16 cellular contexts compared by ENCODE assay signal in the genomic region with DNA sequence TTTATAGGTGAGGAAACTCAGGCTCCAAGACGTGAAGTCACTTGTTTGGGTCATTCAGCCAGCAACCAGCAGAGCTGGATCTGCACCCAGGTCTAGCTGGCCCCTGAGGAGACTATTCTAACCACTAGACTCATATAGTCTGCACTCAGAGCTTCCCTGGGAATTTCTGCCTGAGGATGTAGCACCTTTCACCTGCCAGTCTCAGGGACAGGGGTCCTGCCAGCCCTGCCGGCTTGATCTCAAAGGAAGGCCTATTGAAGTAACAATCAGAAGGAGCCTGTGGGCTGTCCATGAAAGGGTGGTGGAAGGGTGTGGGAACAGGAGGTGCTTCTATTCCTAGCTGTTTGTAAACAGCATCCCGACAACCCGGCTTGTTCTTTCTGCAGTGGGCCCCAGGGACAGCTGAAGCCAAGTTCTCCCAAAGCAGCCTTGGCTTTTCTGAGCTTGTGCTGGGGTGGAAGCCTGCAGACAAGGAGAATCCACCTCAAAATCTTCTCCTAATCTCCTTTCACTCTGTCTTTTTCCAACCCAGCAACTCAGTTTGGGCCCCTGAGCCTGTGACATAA. TPM values are rescaled to one million over a fixed set of nuclear protein-coding genes. Genes with fewer than 3 reads are reported as not detected.
DNase-seq lines count a peak whose midpoint lies in the region; ATAC-seq and TF ChIP-seq lines count a peak whose summit lies in the region.
"Had no signal": no experiment of that assay in that cellular context is flagged by ENCODE, and none has a peak within 500 bp of the region (broad histone marks: within the 10 kb centered on the region; RNA-seq: fewer than 3 reads in every experiment).

No MANE protein-coding gene starts in this region.

- no peak overlapping the region for H3T11ph ChIP-seq in H9 (ENCODE audit: low read length)

- intact Hi-C loops in colonic mucosa (cut with DNase I) (no loop called here), left lung (cut with DNase I) (no loop called here), gastrocnemius medialis (cut with DNase I; ENCODE audit: low total_unique reads) (no loop called here)

- H2BK120ac ChIP-seq in H9 (ENCODE audit: low read depth, low read length, poor library complexity, severe bottlenecking), result no peak overlapping the region

- H3K4ac ChIP-seq in H9 (ENCODE audit: low read depth, low read length), result no peak overlapping the region

- no CpG with 5 or more reads among the region's 4 CpGs for whole genome bisulfite sequencing in H9 (ENCODE audit: extremely low coverage, insufficient read length, low lambda C conversion rate)

- H3K79me1 ChIP-seq in H9 (ENCODE audit: insufficient read depth, low read depth, low read length, poor library complexity, severe bottlenecking), result no peaks in the 10 kb centered on the region

- no peak overlapping the region for H3K4me3 Mint-ChIP-seq in H9
- H3K4me3 Mint-ChIP-seq: activated CD8-positive, alpha-beta memory T cell treated with anti-CD3 and anti-CD28 coated beads, Interleukin-2, amount 10 ng/mL, durations not matched to agents 7 days and 5 days; activated naive CD4-positive, alpha-beta T cell treated with anti-CD3 and anti-CD28 coated beads, Interleukin-2, amount 50 U/mL, for 24 hours; central memory CD8-positive, alpha-beta T cell had no signal

- H3K36me3 Mint-ChIP-seq in H9 (ENCODE audit: insufficient read depth in 1 of 3, low read depth in 3 of 3), result no peaks in the 10 kb centered on the region
- H3K36me3 Mint-ChIP-seq: activated CD8-positive, alpha-beta memory T cell treated with anti-CD3 and anti-CD28 coated beads, Interleukin-2, amount 10 ng/mL, durations not matched to agents 7 days and 5 days; activated naive CD4-positive, alpha-beta T cell treated with anti-CD3 and anti-CD28 coated beads, Interleukin-2, amount 50 U/mL, for 24 hours had no signal

- no peak overlapping the region for H3K4me2 ChIP-seq in H9 (ENCODE audit: insufficient read depth, insufficient read length, low read length)

- in situ Hi-C loops in gastrocnemius medialis (cut with MboI; ENCODE audit: low sequenced_read_pairs in 4 of 4), result no loop called here

- H2AFZ ChIP-seq in H9 (ENCODE audit: low read length), result no peak overlapping the region

- H4K8ac ChIP-seq in H9 (replicated peaks; ENCODE audit: insufficient read length, low read depth, low read length), result no peak overlapping the region

- POLR2A ChIA-PET in GM10248 (lab: Yijun Ruan, JAX), result no interaction called here

- peaks cover 6% of the 10 kb centered on the region for H3K23me2 ChIP-seq in H9 (ENCODE audit: insufficient read length, low read depth, low read length, poor library complexity, severe bottlenecking)

- peak overlapping the region in 2 of 3 experiments; percentile 78 to 87; a peak in 3 of 7 replicates for H3K27ac Mint-ChIP-seq in H9
- H3K27ac Mint-ChIP-seq: activated CD8-positive, alpha-beta memory T cell treated with anti-CD3 and anti-CD28 coated beads, Interleukin-2, amount 10 ng/mL, durations not matched to agents 7 days and 5 days; activated naive CD4-positive, alpha-beta T cell treated with anti-CD3 and anti-CD28 coated beads, Interleukin-2, amount 50 U/mL, for 24 hours had no signal

- no peak overlapping the region for H2BK15ac ChIP-seq in H9 (ENCODE audit: low read depth, low read length)

- no peaks in the 10 kb centered on the region for H3K9me3 Mint-ChIP-seq in H9
- H3K9me3 Mint-ChIP-seq: activated naive CD4-positive, alpha-beta T cell treated with anti-CD3 and anti-CD28 coated beads, Interleukin-2, amount 50 U/mL, for 24 hours; central memory CD8-positive, alpha-beta T cell had no signal

- no peak overlapping the region for H4K91ac ChIP-seq in H9 (ENCODE audit: insufficient read length, low read depth, low read length)

- peaks cover 7 to 19% of the 10 kb centered on the region in 2 experiments for H3K4me1 Mint-ChIP-seq in H9
- H3K4me1 Mint-ChIP-seq: activated CD8-positive, alpha-beta memory T cell treated with anti-CD3 and anti-CD28 coated beads, Interleukin-2, amount 10 ng/mL, durations not matched to agents 7 days and 5 days; activated naive CD4-positive, alpha-beta T cell treated with anti-CD3 and anti-CD28 coated beads, Interleukin-2, amount 50 U/mL, for 24 hours; central memory CD8-positive, alpha-beta T cell had no signal

- H3K14ac ChIP-seq in H9 (ENCODE audit: insufficient read depth, low read length), result no peak overlapping the region

- H3K27me3 Mint-ChIP-seq in H9 (ENCODE audit: low read depth), result peaks cover 2% of the 10 kb centered on the region; the same call in 1 of the 2 replicates

- H3K4me3 ChIP-seq in colonic mucosa (no peak overlapping the region), left lung (no peak overlapping the region), gastrocnemius medialis (peak overlapping the region in 1 of 4 donors; percentile 12)
- H3K4me3 ChIP-seq: MG63 had no signal

- CTCF ChIA-PET in GM10248 (lab: Yijun Ruan, JAX), result interaction anchor here (1.2 kb wide), 1 partner anchor 43 kb away, joined by 4 read pairs; no protein-coding TSS in a partner anchor

- H3K36me3 ChIP-seq in colonic mucosa (no peaks in the 10 kb centered on the region), left lung (no peaks in the 10 kb centered on the region), gastrocnemius medialis (no peaks in the 10 kb centered on the region)
- H3K36me3 ChIP-seq: MG63 had no signal

- H3K56ac ChIP-seq in H9 (ENCODE audit: insufficient read length, low read depth, low read length), result no peak overlapping the region

- H3K4me1 ChIP-seq in H9 (ENCODE audit: insufficient read depth, low read length), result peaks cover 6% of the 10 kb centered on the region
- no peaks in the 10 kb centered on the region for H3K4me1 ChIP-seq in colonic mucosa
- H3K4me1 ChIP-seq in left lung, result peaks cover 0 to 8% of the 10 kb centered on the region in 2 donors
- H3K4me1 ChIP-seq in gastrocnemius medialis, result peaks cover 25 to 45% of the 10 kb centered on the region in 2 donors
- H3K4me1 ChIP-seq: Caco-2 had no signal

- no peak overlapping the region for H3K23ac ChIP-seq in H9 (ENCODE audit: insufficient read length, low read depth, low read length)

- no peaks in the 10 kb centered on the region for H3K9me3 ChIP-seq in H9 (ENCODE audit: control insufficient read depth, low read depth, low read length)
- no peaks in the 10 kb centered on the region for H3K9me3 ChIP-seq in colonic mucosa
- H3K9me3 ChIP-seq in left lung, result no peaks in the 10 kb centered on the region
- H3K9me3 ChIP-seq in gastrocnemius medialis, result no peaks in the 10 kb centered on the region
- H3K9me3 ChIP-seq: Caco-2 had no signal

- H3K9ac ChIP-seq in H9 (ENCODE audit: extremely low read depth, insufficient read length, low read length) (no peak overlapping the region), colonic mucosa (ENCODE audit: low read depth in 2 of 2, low read length in 2 of 2) (peak overlapping the region in 1 of 2 donors; percentile 34)

- DNase-seq in H9 (no peak), colonic mucosa (no peak), left lung (no peak), gastrocnemius medialis (peak in 1 of 2 donors; percentile 39), NCI-H748 treated with DMSO at 0.1 percent for 48 hours (lab: John Stamatoyannopoulos, UW) (no peak), GM10248 (ENCODE audit: extremely low spot score) (no peak)
- no peak for DNase-seq in stimulated activated CD4-positive, alpha-beta T cell treated with anti-CD3 and anti-CD28 coated beads, Interleukin-4, amount 100 ng/mL, for 1 hour
- DNase-seq: activated CD8-positive, alpha-beta memory T cell treated with anti-CD3 and anti-CD28 coated beads, Interleukin-2, amount 10 ng/mL, durations not matched to agents 7 days and 5 days; Caco-2; H7; MG63; NCI-H2107; stimulated activated naive CD4-positive, alpha-beta T cell had no signal

- no peak overlapping the region for H2BK5ac ChIP-seq in H9 (ENCODE audit: insufficient read length, low read length)

- no peaks in the 10 kb centered on the region for H4K20me1 ChIP-seq in H9 (ENCODE audit: control insufficient read depth, insufficient read depth, insufficient read length)

- ATAC-seq in left lung (no peak), gastrocnemius medialis (peak in 1 of 2 donors; percentile 64), HG03280 (IDR thresholded peaks at IDR 0.05; ENCODE audit: unreplicated experiment) (no peak)
- ATAC-seq: activated CD8-positive, alpha-beta memory T cell treated with anti-CD3 and anti-CD28 coated beads, Interleukin-2, amount 10 ng/mL, durations not matched to agents 7 days and 5 days had no signal

- H2AK5ac ChIP-seq in H9 (ENCODE audit: insufficient read length, low read length), result no peak overlapping the region

- TF ChIP-seq CTCF in H9 (conservative IDR thresholded peaks at IDR 0.05) (no peak), colonic mucosa (IDR thresholded peaks at IDR 0.05) (no peak), left lung (IDR thresholded peaks at IDR 0.05) (no peak), gastrocnemius medialis (IDR thresholded peaks at IDR 0.05 in 4 of 5, conservative IDR thresholded peaks at IDR 0.05 in 1 of 5) (no peak), GM10248 (IDR thresholded peaks at IDR 0.05; ENCODE audit: control extremely low read depth, extremely low read depth, low read depth, missing control alignments) (no peak)

- no peak overlapping the region for H3K18ac ChIP-seq in H9 (ENCODE audit: insufficient read length, low read depth, low read length)

- H3K27ac ChIP-seq in H9 (ENCODE audit: insufficient read length, low read depth, low read length) (no peak overlapping the region), colonic mucosa (peak overlapping the region; percentile 43), left lung (peak overlapping the region; percentile 6 to 46), gastrocnemius medialis (peak overlapping the region; percentile 82 to 84 (median 84))

- no peaks in the 10 kb centered on the region for H3K79me2 ChIP-seq in H9 (ENCODE audit: insufficient read depth, low read length)

- H3K27me3 ChIP-seq in H9 (ENCODE audit: insufficient read depth, low read length) (no peaks in the 10 kb centered on the region), colonic mucosa (no peaks in the 10 kb centered on the region), left lung (no peaks in the 10 kb centered on the region), gastrocnemius medialis (no peaks in the 10 kb centered on the region)
- H3K27me3 ChIP-seq: MG63 had no signal

- H2BK12ac ChIP-seq in H9 (ENCODE audit: insufficient read length, low read depth, low read length), result no peak overlapping the region

- no peak overlapping the region for H4K5ac ChIP-seq in H9 (ENCODE audit: insufficient read length, low read depth, low read length)

- H2BK20ac ChIP-seq in H9 (ENCODE audit: low read depth, low read length, poor library complexity, severe bottlenecking), result no peak overlapping the region

- TF ChIP-seq POLR2A in gastrocnemius medialis (IDR thresholded peaks at IDR 0.05), result no peak

RNA-seq across cellular contexts. Expression of gene LMOD1, which starts 7.8 kb away (rescaled TPM):
- 0.31 and 0.44 TPM in 2 replicates for total RNA-seq in H9 (2021)
- total RNA-seq in colonic mucosa, result 10 to 100 TPM in 1 of 2 donors, 1 to 10 TPM in 1; 7.6 to 64.5 TPM
- total RNA-seq in left lung, result 10 to 100 TPM; 17.9 to 20.8 TPM
- total RNA-seq in gastrocnemius medialis, result 10 to 100 TPM; 12.8 to 39.5 (median 22.6) TPM
- total RNA-seq: activated CD8-positive, alpha-beta memory T cell treated with anti-CD3 and anti-CD28 coated beads, Interleukin-2, amount 10 ng/mL, durations not matched to agents 7 days and 5 days had no signal

RNA-seq across cellular contexts. Expression of gene TIMM17A, which starts 16.8 kb away (rescaled TPM):
- total RNA-seq in H9 (2021), result 60.3 and 60.9 TPM in 2 replicates
- total RNA-seq in colonic mucosa, result 10 to 100 TPM; 63.4 to 84.7 TPM
- 10 to 100 TPM; 42.6 to 56.7 TPM for total RNA-seq in left lung
- 10 to 100 TPM; 33.6 to 67.6 (median 43.3) TPM for total RNA-seq in gastrocnemius medialis

RNA-seq across cellular contexts. Expression of gene RNPEP, which starts 43.9 kb away (rescaled TPM):
- total RNA-seq in H9 (2021) (49.2 and 49.9 TPM in 2 replicates), colonic mucosa (100 to 1,000 TPM; 142 to 147 TPM), left lung (10 to 100 TPM; 77.9 to 81.2 TPM), gastrocnemius medialis (10 to 100 TPM; 11.1 to 24.9 (median 21.2) TPM)

RNA-seq across cellular contexts. Expression of gene SHISA4, which starts 49.8 kb away (rescaled TPM):
- total RNA-seq in H9 (2021) (6.3 and 8.1 TPM in 2 replicates), colonic mucosa (1 to 10 TPM; 2.0 to 3.9 TPM), left lung (10 to 100 TPM; 12.7 to 26.1 TPM), gastrocnemius medialis (100 to 1,000 TPM in 2 of 4 donors, 10 to 100 TPM in 2; 76.6 to 384 (median 229) TPM)
